In the genomic region with DNA sequence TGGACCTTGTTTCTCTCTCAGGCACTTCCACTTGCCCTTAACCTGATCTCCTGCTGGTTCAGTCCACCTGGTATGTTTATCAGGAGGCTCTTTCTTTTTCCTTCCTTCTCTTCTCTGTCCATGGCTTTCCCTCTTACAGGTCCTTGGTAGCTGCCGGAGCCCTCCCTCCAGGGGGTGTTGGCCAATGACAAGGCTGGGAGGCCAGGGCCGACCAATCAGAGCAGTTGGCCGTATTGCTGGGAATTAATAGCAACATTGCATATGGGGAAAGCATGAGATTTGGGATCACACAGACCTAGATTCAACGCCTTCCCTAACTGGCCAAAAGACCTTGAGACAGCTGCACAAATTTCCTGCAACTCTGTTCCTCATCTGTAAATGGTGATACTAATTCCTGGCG, we compare ENCODE assay signal across 26 cellular contexts.
"Had no signal": no experiment of that assay in that cellular context is flagged by ENCODE, and none has a peak within 500 bp of the region (broad histone marks: within the 10 kb centered on the region; RNA-seq: fewer than 3 reads in every experiment).

No MANE protein-coding gene starts in this region.

- H3K4me1 ChIP-seq: gastrocnemius medialis, lower lobe of right lung, psoas muscle, tibial nerve had no signal

- ATAC-seq: esophagus mucosa; gastrocnemius medialis; left ventricle myocardium superior; lower lobe of right lung; naive thymus-derived CD8-positive, alpha-beta T cell; psoas muscle; right cardiac atrium; stimulated activated memory B cell treated with anti-CD40 and anti-IgM and Interleukin-4, amounts not matched to agents 10 μg/mL and 1 μg/mL and 100 μg/mL, for 72 hours; stimulated activated naive CD8-positive, alpha-beta T cell treated with anti-CD3 and anti-CD28 coated beads, Interleukin-15, Interleukin-2, amounts not matched to agents 100 U/mL and 50 U/mL, for 24 hours had no signal

- H3K27me3 ChIP-seq: ovary, upper lobe of left lung had no signal

- DNase-seq: cortex of kidney; effector CD4-positive, alpha-beta T cell; foreskin fibroblast; gastrocnemius medialis; head of caudate nucleus; left ventricle myocardium superior; lower lobe of right lung; naive thymus-derived CD8-positive, alpha-beta T cell; nephron progenitor cell; occipital lobe; ovary; posterior cingulate gyrus; psoas muscle; right cardiac atrium; spleen; stimulated activated CD4-positive, alpha-beta T cell treated with anti-CD3 and anti-CD28 coated beads, Interleukin-4, amount 100 ng/mL, for 4 hours; stimulated activated naive CD8-positive, alpha-beta T cell treated with anti-CD3 and anti-CD28 coated beads, Interleukin-15, Interleukin-2, amounts not matched to agents 100 U/mL and 50 U/mL, for 24 hours; substantia nigra; upper lobe of left lung had no signal

- H3K9me3 ChIP-seq: gastrocnemius medialis, lower lobe of right lung, ovary, psoas muscle, spleen, thoracic aorta, tibial nerve, upper lobe of left lung had no signal

- FAIRE-seq: keratinocyte, urothelium cell line had no signal

- H3K27ac ChIP-seq: gastrocnemius medialis, lower lobe of right lung, ovary, psoas muscle, spleen, thoracic aorta, tibial nerve, upper lobe of left lung had no signal

- H3K4me3 ChIP-seq: gastrocnemius medialis, lower lobe of right lung, ovary, psoas muscle, skin epidermis, spleen, thoracic aorta, tibial nerve, upper lobe of left lung had no signal

- H3K36me3 ChIP-seq: gastrocnemius medialis, lower lobe of right lung, ovary, spleen, thoracic aorta, tibial nerve, upper lobe of left lung had no signal
